Comparison of ENCODE assay signal across 8 cellular contexts in the genomic region with DNA sequence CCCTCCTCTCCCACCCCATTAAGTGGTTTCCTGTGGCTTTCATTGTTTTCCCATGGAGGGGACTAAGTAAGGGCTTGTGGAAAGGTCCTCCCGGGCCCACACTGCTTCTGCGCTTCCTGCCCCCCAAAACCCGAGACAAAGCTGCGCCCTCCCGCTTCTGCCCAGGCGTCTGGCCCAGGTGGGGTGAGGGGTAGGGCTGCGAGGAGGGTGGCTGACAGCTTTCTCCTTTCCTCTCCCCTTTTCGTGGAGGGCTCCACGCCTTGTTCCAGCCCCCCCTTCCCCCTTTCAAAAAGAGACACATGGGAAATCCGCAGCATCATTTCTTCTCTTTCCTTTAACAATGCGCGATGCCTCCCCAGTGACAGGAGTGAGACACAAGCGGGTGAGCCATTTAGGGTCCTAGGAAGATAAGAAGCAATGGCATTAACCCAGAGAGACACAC. TPM values are rescaled to one million over a fixed set of nuclear protein-coding genes. Genes with fewer than 3 reads are reported as not detected.
A peak's percentile ranks its signal among the peaks of the same experiment; 100 is the strongest.
DNase-seq lines count a peak whose midpoint lies in the region; ATAC-seq and TF ChIP-seq lines count a peak whose summit lies in the region.

No MANE protein-coding gene starts in this region.

- H3K36me3 Mint-ChIP-seq in Caco-2 (ENCODE audit: insufficient read depth, unreplicated experiment), result no peaks in the 10 kb centered on the region

- no peaks in the 10 kb centered on the region for H3K36me3 ChIP-seq in Caco-2 (ENCODE audit: control insufficient read depth, insufficient read depth, low read length)
- peaks cover 0 to 6% of the 10 kb centered on the region in 2 donors for H3K36me3 ChIP-seq in muscle layer of duodenum (ENCODE audit: control insufficient read depth in 1 of 2, insufficient read depth in 2 of 2, low read length in 2 of 2)
- H3K36me3 ChIP-seq in testis (ENCODE audit: low read depth, missing control alignments), result no peaks in the 10 kb centered on the region

- H3K4me3 ChIP-seq in Caco-2 (ENCODE audit: low read depth, low read length) (peak overlapping the region; percentile 96), muscle layer of duodenum (ENCODE audit: low read depth in 1 of 2, low read length in 2 of 2) (peak overlapping the region; percentile 78 to 92), testis (peak overlapping the region; percentile 89 to 90)

- no peaks in the 10 kb centered on the region for H3K27me3 Mint-ChIP-seq in Caco-2 (ENCODE audit: insufficient read depth, unreplicated experiment)

- H3K4me1 Mint-ChIP-seq in Caco-2 (ENCODE audit: low read depth, unreplicated experiment), result peaks cover 19% of the 10 kb centered on the region

- intact Hi-C loops in Caco-2 (cut with micrococcal nuclease; ENCODE audit: unreplicated experiment), result loop anchor here (1.0 to 5.0 kb wide), 2 partner anchors 42 to 133 kb away; no protein-coding TSS in a partner anchor
- intact Hi-C loops in testis (cut with DNase I; ENCODE audit: low total_unique reads), result loop anchor here (5.0 kb wide), 1 partner anchor 132 kb away; no protein-coding TSS in a partner anchor

- ATAC-seq in GM19463 (IDR thresholded peaks at IDR 0.05; ENCODE audit: unreplicated experiment), result peak; percentile 12

- no TSS peak for BruUV-seq in Caco-2 (replicated peaks; lab: Mats Ljungman, UMichigan)

- H3K27ac Mint-ChIP-seq in Caco-2 (ENCODE audit: unreplicated experiment), result peak overlapping the region; percentile 79

- CTCF ChIA-PET in Caco-2 (lab: Charles Lee), result interaction anchor here (0.6 to 2.0 kb wide), 14 partner anchors 12 to 320 kb away, joined by 3 to 33 read pairs (median 4); no protein-coding TSS in a partner anchor

- H3K27ac ChIP-seq in epithelial cell of prostate, result peak overlapping the region; percentile 84
- peak overlapping the region; percentile 94 for H3K27ac ChIP-seq in muscle layer of duodenum (ENCODE audit: low read length)
- H3K27ac ChIP-seq in testis, result peak overlapping the region; percentile 97 to 98

- peak overlapping the region; percentile 89 for H3K4me3 Mint-ChIP-seq in Caco-2 (ENCODE audit: unreplicated experiment)

- TF ChIP-seq POLR2A in testis (IDR thresholded peaks at IDR 0.05), result no peak

- DNase-seq in Caco-2, result no peak
- peak; percentile 42 for DNase-seq in HT-29 (ENCODE audit: low spot score)
- DNase-seq in activated CD4-positive, alpha-beta T cell treated with anti-CD3 and anti-CD28 coated beads for 48 hours, result peak; percentile 51
- no peak for DNase-seq in epithelial cell of prostate (ENCODE audit: low read depth, low spot score)
- DNase-seq in testis, result peak; percentile 47
- no peak for DNase-seq in amniotic stem cell (lab: John Stamatoyannopoulos, UW)

- peaks cover 6% of the 10 kb centered on the region; the same call in 1 of the 2 replicates for H3K9me3 ChIP-seq in Caco-2
- no peaks in the 10 kb centered on the region for H3K9me3 ChIP-seq in muscle layer of duodenum (ENCODE audit: control insufficient read depth in 1 of 2, low read length in 2 of 2)
- no peaks in the 10 kb centered on the region for H3K9me3 ChIP-seq in testis

- TF ChIP-seq CTCF in Caco-2 (IDR thresholded peaks at IDR 0.05; ENCODE audit: insufficient read depth in 1 of 2, low read depth in 1 of 2, low read length in 1 of 2, severe bottlenecking in 1 of 2, unreplicated experiment in 1 of 2) (no peak), testis (IDR thresholded peaks at IDR 0.05) (no peak)

- WGBS in testis, 2 donors, result 0% methylated on average over 13 of the region's 13 CpGs

- H3K9me3 Mint-ChIP-seq in Caco-2 (ENCODE audit: unreplicated experiment), result no peaks in the 10 kb centered on the region

- POLR2A ChIA-PET in Caco-2 (lab: Charles Lee), result interaction anchor here (0.6 to 0.9 kb wide), 2 partner anchors 154 to 578 kb away, joined by 3 to 4 read pairs; a partner anchor contains a TSS

- H3K27me3 ChIP-seq in Caco-2 (replicated peaks; ENCODE audit: control insufficient read depth, insufficient read depth, low read length), result no peaks in the 10 kb centered on the region
- H3K27me3 ChIP-seq in muscle layer of duodenum (ENCODE audit: low read depth, low read length), result no peaks in the 10 kb centered on the region
- no peaks in the 10 kb centered on the region for H3K27me3 ChIP-seq in testis

- H3K4me1 ChIP-seq in Caco-2 (peaks cover 37% of the 10 kb centered on the region), muscle layer of duodenum (ENCODE audit: control insufficient read depth in 1 of 2, insufficient read depth in 2 of 2, low read length in 2 of 2) (peaks cover 14 to 22% of the 10 kb centered on the region in 2 donors), testis (peaks cover 21% of the 10 kb centered on the region)

RNA-seq across cellular contexts. Expression of a gene that starts 0.6 kb away (rescaled TPM):
- 32.7 and 34.2 TPM in 2 replicates for total RNA-seq in Caco-2 (2022)
- total RNA-seq in HT-29 (2014; rRNA removed; shearing (Covaris generic)), result 18.3 and 21.4 TPM in 2 replicates
- 10 to 100 TPM; 43.5 to 57.1 TPM for total RNA-seq in testis
- 19.1 TPM for polyA plus RNA-seq in testis (ENCODE audit: insufficient read depth, low read depth, low replicate concordance)

Comparison
In these comparisons a context has a peak if more than half of its experiments do, and no peak if none do; other contexts are left out.
1. DNase-seq: peak in HT-29 (single experiment), activated CD4-positive, alpha-beta T cell treated with anti-CD3 and anti-CD28 coated beads for 48 hours (single experiment) and testis (single experiment); none in Caco-2 (0 of 2), epithelial cell of prostate (single experiment) and amniotic stem cell (single experiment).
2. Peak in every context shown above with its lines, with median percentiles within 50 percentile points of each other: H3K4me3 ChIP-seq and H3K27ac ChIP-seq.